1 cellular context compared by ENCODE assay signal in the genomic region with DNA sequence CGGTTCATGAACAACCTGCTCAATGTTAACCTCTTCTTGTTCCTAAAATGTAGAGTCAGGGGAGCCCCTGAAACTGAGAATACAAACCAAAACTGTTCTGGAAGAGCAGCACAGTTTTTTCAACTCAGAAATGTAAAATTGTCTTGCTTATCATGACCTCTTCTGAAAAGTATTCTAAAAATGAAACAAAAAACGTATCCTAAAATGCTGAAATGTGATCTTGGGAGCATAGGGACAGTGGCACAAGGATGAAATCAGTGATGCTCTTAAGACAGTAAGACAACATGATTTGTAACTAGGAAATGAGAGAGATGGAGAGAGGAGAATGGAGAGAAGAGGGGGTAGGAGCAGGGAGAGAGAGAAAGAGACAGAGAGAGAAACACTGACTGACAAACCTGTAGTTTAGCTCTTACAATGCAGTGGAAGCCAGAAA.
TF ChIP-seq lines count a peak whose summit lies in the region.

No MANE protein-coding gene starts in this region.

TF ChIP-seq in GM12878, 131 proteins besides CTCF, POLR2A, EP300 and RAD21 (continued from another document):
- TF ChIP-seq, protein P1, sequence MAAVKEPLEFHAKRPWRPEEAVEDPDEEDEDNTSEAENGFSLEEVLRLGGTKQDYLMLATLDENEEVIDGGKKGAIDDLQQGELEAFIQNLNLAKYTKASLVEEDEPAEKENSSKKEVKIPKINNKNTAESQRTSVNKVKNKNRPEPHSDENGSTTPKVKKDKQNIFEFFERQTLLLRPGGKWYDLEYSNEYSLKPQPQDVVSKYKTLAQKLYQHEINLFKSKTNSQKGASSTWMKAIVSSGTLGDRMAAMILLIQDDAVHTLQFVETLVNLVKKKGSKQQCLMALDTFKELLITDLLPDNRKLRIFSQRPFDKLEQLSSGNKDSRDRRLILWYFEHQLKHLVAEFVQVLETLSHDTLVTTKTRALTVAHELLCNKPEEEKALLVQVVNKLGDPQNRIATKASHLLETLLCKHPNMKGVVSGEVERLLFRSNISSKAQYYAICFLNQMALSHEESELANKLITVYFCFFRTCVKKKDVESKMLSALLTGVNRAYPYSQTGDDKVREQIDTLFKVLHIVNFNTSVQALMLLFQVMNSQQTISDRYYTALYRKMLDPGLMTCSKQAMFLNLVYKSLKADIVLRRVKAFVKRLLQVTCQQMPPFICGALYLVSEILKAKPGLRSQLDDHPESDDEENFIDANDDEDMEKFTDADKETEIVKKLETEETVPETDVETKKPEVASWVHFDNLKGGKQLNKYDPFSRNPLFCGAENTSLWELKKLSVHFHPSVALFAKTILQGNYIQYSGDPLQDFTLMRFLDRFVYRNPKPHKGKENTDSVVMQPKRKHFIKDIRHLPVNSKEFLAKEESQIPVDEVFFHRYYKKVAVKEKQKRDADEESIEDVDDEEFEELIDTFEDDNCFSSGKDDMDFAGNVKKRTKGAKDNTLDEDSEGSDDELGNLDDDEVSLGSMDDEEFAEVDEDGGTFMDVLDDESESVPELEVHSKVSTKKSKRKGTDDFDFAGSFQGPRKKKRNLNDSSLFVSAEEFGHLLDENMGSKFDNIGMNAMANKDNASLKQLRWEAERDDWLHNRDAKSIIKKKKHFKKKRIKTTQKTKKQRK (IDR thresholded peaks at IDR 0.05; ENCODE audit: low read depth, low read length), result no peak
- TF ChIP-seq GATAD2B (conservative IDR thresholded peaks at IDR 0.05; ENCODE audit: low read depth), result no peak
- TF ChIP-seq IKZF1 (conservative IDR thresholded peaks at IDR 0.05), result 0 out of 2 replicates have a peak, but pooled peaks have one; percentile 14
- TF ChIP-seq FOXM1 (IDR thresholded peaks at IDR 0.05; ENCODE audit: low read depth, low read length), result 0 out of 2 replicates have a peak, but pooled peaks have one; percentile 38
- no peak for TF ChIP-seq CBFB (IDR thresholded peaks at IDR 0.05; ENCODE audit: low read depth)
- TF ChIP-seq, protein P2, sequence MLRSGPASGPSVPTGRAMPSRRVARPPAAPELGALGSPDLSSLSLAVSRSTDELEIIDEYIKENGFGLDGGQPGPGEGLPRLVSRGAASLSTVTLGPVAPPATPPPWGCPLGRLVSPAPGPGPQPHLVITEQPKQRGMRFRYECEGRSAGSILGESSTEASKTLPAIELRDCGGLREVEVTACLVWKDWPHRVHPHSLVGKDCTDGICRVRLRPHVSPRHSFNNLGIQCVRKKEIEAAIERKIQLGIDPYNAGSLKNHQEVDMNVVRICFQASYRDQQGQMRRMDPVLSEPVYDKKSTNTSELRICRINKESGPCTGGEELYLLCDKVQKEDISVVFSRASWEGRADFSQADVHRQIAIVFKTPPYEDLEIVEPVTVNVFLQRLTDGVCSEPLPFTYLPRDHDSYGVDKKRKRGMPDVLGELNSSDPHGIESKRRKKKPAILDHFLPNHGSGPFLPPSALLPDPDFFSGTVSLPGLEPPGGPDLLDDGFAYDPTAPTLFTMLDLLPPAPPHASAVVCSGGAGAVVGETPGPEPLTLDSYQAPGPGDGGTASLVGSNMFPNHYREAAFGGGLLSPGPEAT (IDR thresholded peaks at IDR 0.05; ENCODE audit: low read depth), result 0 out of 2 replicates have a peak, but pooled peaks have one; percentile 1
- TF ChIP-seq, protein P3, sequence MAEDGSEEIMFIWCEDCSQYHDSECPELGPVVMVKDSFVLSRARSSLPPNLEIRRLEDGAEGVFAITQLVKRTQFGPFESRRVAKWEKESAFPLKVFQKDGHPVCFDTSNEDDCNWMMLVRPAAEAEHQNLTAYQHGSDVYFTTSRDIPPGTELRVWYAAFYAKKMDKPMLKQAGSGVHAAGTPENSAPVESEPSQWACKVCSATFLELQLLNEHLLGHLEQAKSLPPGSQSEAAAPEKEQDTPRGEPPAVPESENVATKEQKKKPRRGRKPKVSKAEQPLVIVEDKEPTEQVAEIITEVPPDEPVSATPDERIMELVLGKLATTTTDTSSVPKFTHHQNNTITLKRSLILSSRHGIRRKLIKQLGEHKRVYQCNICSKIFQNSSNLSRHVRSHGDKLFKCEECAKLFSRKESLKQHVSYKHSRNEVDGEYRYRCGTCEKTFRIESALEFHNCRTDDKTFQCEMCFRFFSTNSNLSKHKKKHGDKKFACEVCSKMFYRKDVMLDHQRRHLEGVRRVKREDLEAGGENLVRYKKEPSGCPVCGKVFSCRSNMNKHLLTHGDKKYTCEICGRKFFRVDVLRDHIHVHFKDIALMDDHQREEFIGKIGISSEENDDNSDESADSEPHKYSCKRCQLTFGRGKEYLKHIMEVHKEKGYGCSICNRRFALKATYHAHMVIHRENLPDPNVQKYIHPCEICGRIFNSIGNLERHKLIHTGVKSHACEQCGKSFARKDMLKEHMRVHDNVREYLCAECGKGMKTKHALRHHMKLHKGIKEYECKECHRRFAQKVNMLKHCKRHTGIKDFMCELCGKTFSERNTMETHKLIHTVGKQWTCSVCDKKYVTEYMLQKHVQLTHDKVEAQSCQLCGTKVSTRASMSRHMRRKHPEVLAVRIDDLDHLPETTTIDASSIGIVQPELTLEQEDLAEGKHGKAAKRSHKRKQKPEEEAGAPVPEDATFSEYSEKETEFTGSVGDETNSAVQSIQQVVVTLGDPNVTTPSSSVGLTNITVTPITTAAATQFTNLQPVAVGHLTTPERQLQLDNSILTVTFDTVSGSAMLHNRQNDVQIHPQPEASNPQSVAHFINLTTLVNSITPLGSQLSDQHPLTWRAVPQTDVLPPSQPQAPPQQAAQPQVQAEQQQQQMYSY (CRISPR knock-in tag; IDR thresholded peaks at IDR 0.05), result no peak
- no peak; a peak in 1 of 4 replicates for TF ChIP-seq ETV6 (conservative IDR thresholded peaks at IDR 0.05 in 1 of 2, IDR thresholded peaks at IDR 0.05 in 1 of 2; ENCODE audit: borderline replicate concordance in 1 of 2, low read depth in 1 of 2)
